In genomic region chr19:28827382-28827781, GRCh38 we compare ENCODE assay signal across 28 cellular contexts.
"Had no signal": no experiment of that assay in that cellular context is flagged by ENCODE, and none has a peak within 500 bp of the region (broad histone marks: within the 10 kb centered on the region; RNA-seq: fewer than 3 reads in every experiment).

No MANE protein-coding gene starts in this region.

- H3K27me3 ChIP-seq: colonic mucosa, esophagus squamous epithelium, foreskin keratinocyte, gastrocnemius medialis, gastroesophageal sphincter, heart right ventricle had no signal

- H3K4me3 ChIP-seq: colonic mucosa, coronary artery, dorsolateral prefrontal cortex, esophagus muscularis mucosa, esophagus squamous epithelium, gastrocnemius medialis, gastroesophageal sphincter, heart left ventricle, heart right ventricle had no signal

- H3K36me3 ChIP-seq: colonic mucosa, esophagus muscularis mucosa, esophagus squamous epithelium, gastrocnemius medialis, gastroesophageal sphincter, heart left ventricle, heart right ventricle had no signal

- H3K9me3 ChIP-seq: colonic mucosa, esophagus muscularis mucosa, esophagus squamous epithelium, gastrocnemius medialis, gastroesophageal sphincter, heart left ventricle, heart right ventricle had no signal

- DNase-seq: colonic mucosa; cortex of kidney; dermis blood vessel endothelial cell; dorsolateral prefrontal cortex; effector CD4-positive, alpha-beta T cell; effector CD8-positive, alpha-beta T cell; effector memory CD4-positive, alpha-beta T cell; effector memory CD8-positive, alpha-beta T cell; endodermal cell; erythroblast; esophagus squamous epithelium; foreskin fibroblast; foreskin keratinocyte; foreskin melanocyte; gastrocnemius medialis; glutamatergic neuron; heart left ventricle; heart right ventricle had no signal

- H3K4me3 Mint-ChIP-seq: dendritic cell treated with granulocyte-macrophage colony-stimulating factor and Interleukin-4, amounts not matched to agents 40 ng/mL and 50 ng/mL, for 4 days; effector memory CD8-positive, alpha-beta T cell; endodermal cell had no signal

- H3K4me1 ChIP-seq: colonic mucosa, esophagus muscularis mucosa, esophagus squamous epithelium, foreskin keratinocyte, gastrocnemius medialis, gastroesophageal sphincter, heart left ventricle had no signal

- H3K27ac ChIP-seq: colonic mucosa, coronary artery, dorsolateral prefrontal cortex, epithelial cell of prostate, esophagus muscularis mucosa, esophagus squamous epithelium, foreskin keratinocyte, gastrocnemius medialis, gastroesophageal sphincter, heart left ventricle, heart right ventricle had no signal

- H3K27me3 Mint-ChIP-seq: dendritic cell treated with granulocyte-macrophage colony-stimulating factor and Interleukin-4, amounts not matched to agents 40 ng/mL and 50 ng/mL, for 4 days had no signal

- H3K27ac Mint-ChIP-seq: dendritic cell treated with granulocyte-macrophage colony-stimulating factor and Interleukin-4, amounts not matched to agents 40 ng/mL and 50 ng/mL, for 4 days; effector memory CD8-positive, alpha-beta T cell; endodermal cell had no signal

- ATAC-seq: effector memory CD8-positive, alpha-beta T cell; esophagus mucosa; foreskin keratinocyte; gastrocnemius medialis; gastroesophageal sphincter; heart left ventricle; heart right ventricle had no signal

- FAIRE-seq: colon, endometrium, endothelial cell of umbilical vein, frontal cortex had no signal

- H3K9me3 Mint-ChIP-seq: dendritic cell treated with granulocyte-macrophage colony-stimulating factor and Interleukin-4, amounts not matched to agents 40 ng/mL and 50 ng/mL, for 4 days; effector memory CD8-positive, alpha-beta T cell; endodermal cell had no signal
